Comparison of ENCODE assay signal across 21 cellular contexts in genomic region chrX:120311632-120312000, GRCh38. TPM values are rescaled to one million over a fixed set of nuclear protein-coding genes. Genes with fewer than 3 reads are reported as not detected.
DNase-seq lines count a peak whose midpoint lies in the region; ATAC-seq and TF ChIP-seq lines count a peak whose summit lies in the region.
"Had no signal": no experiment of that assay in that cellular context is flagged by ENCODE, and none has a peak within 500 bp of the region (broad histone marks: within the 10 kb centered on the region; RNA-seq: fewer than 3 reads in every experiment).

No MANE protein-coding gene starts in this region.

- H3K27me3 Mint-ChIP-seq in nephron (ENCODE audit: low read depth), result peaks cover 76% of the 10 kb centered on the region

- no peaks in the 10 kb centered on the region for H4K20me1 ChIP-seq in PC-9 (ENCODE audit: insufficient read depth)
- H4K20me1 ChIP-seq: BLaER1 had no signal

- intact Hi-C loops in PC-9 (cut with micrococcal nuclease; ENCODE audit: unreplicated experiment), result loop anchor here (10.0 kb wide), 1 partner anchor 423 kb away; no protein-coding TSS in a partner anchor
- intact Hi-C loops in psoas muscle (cut with DNase I), result no loop called here

- no peaks in the 10 kb centered on the region for H3K36me3 ChIP-seq in HEK293 (ENCODE audit: control insufficient read depth in 2 of 2, insufficient read depth in 1 of 2, low read length in 2 of 2)
- no peaks in the 10 kb centered on the region for H3K36me3 ChIP-seq in PC-9 (ENCODE audit: low read depth)
- H3K36me3 ChIP-seq in psoas muscle (ENCODE audit: insufficient read depth in 1 of 2, low read depth in 1 of 2), result no peaks in the 10 kb centered on the region
- H3K36me3 ChIP-seq: ascending aorta, BLaER1, left ventricle myocardium inferior, prostate gland, spleen, transverse colon had no signal

- H2AFZ ChIP-seq in PC-9, result no peak overlapping the region

- peaks cover 12% of the 10 kb centered on the region for H3K4me1 Mint-ChIP-seq in nephron

- H3F3A ChIP-seq in PC-9 (ENCODE audit: insufficient read depth, low read depth), result peaks cover 12% of the 10 kb centered on the region; the same call in 1 of the 2 replicates

- no peaks in the 10 kb centered on the region for H3K9me3 Mint-ChIP-seq in nephron

- DNase-seq in DMS153 (lab: John Stamatoyannopoulos, UW) (peak; percentile 12), PC-9 (no peak), psoas muscle (no peak), SHP77 treated with DMSO at 0.1 percent for 48 hours (lab: John Stamatoyannopoulos, UW) (no peak)
- DNase-seq: activated CD4-positive, alpha-beta T cell treated with anti-CD3 and anti-CD28 coated beads, Interleukin-2, amount 50 U/mL, for 1 hour; activated T-cell treated with anti-CD3 and anti-CD28 coated beads for 4 hours; left ventricle myocardium inferior; NCI-H187; RPMI8226; stimulated activated naive B cell treated with anti-CD40 and anti-IgM and Interleukin-4, amounts not matched to agents 10 μg/mL and 1 μg/mL and 100 μg/mL, for 72 hours; SW 1271; transverse colon had no signal

- no peaks in the 10 kb centered on the region for H3K9me2 ChIP-seq in PC-9 (ENCODE audit: insufficient read depth)

- CTCF ChIA-PET in HEK293 (lab: Yijun Ruan, JAX) (interaction anchor here (1.0 to 1.6 kb wide), 3 partner anchors 10 to 124 kb away, joined by 3 to 6 read pairs (median 3); no protein-coding TSS in a partner anchor), PC-9 (lab: Charles Lee) (no interaction called here)

- peak overlapping the region; percentile 76 to 85 (median 78) for H3K4me3 Mint-ChIP-seq in nephron

- TF ChIP-seq CTCF in HEK293 (tag by site-specific recombination; IDR thresholded peaks at IDR 0.05) (no peak), PC-9 (conservative IDR thresholded peaks at IDR 0.05) (no peak), nephron (IDR thresholded peaks at IDR 0.05; ENCODE audit: unreplicated experiment in 3 of 3) (no peak), psoas muscle (IDR thresholded peaks at IDR 0.05) (no peak)

- 39 to 87% (median 54%) methylated on average over 2 to 3 of the region's 3 CpGs for WGBS in psoas muscle, 3 donors

- no peaks in the 10 kb centered on the region for H3K9me3 ChIP-seq in HEK293 (ENCODE audit: control insufficient read depth, insufficient read depth, low read depth, low read length)
- no peaks in the 10 kb centered on the region for H3K9me3 ChIP-seq in PC-9 (ENCODE audit: insufficient read depth, low read depth)
- H3K9me3 ChIP-seq in psoas muscle, result no peaks in the 10 kb centered on the region
- H3K9me3 ChIP-seq: ascending aorta, left ventricle myocardium inferior, prostate gland, spleen, transverse colon had no signal

- no peak overlapping the region for H3K27ac Mint-ChIP-seq in nephron
- H3K27ac Mint-ChIP-seq: stimulated activated naive B cell treated with anti-CD40 and anti-IgM and Interleukin-4, amounts not matched to agents 10 μg/mL and 1 μg/mL and 100 μg/mL, for 72 hours had no signal

- no peaks in the 10 kb centered on the region for H3K36me3 Mint-ChIP-seq in nephron (ENCODE audit: low read depth)

- H3K4me3 ChIP-seq in HEK293 (ENCODE audit: low read depth, low read length), result peak overlapping the region; percentile 49
- H3K4me3 ChIP-seq in PC-9, result no peak overlapping the region
- no peak overlapping the region for H3K4me3 ChIP-seq in psoas muscle

- no peak for ATAC-seq in psoas muscle
- ATAC-seq in GM19397 (IDR thresholded peaks at IDR 0.05; ENCODE audit: unreplicated experiment), result no peak
- ATAC-seq: HCT116; stimulated activated naive B cell treated with anti-CD40 and anti-IgM and Interleukin-4, amounts not matched to agents 10 μg/mL and 1 μg/mL and 100 μg/mL, for 72 hours had no signal

- H3K27me3 ChIP-seq in PC-9 (ENCODE audit: insufficient read depth, low read depth) (no peaks in the 10 kb centered on the region), psoas muscle (ENCODE audit: insufficient read depth in 3 of 3, low read length in 2 of 3) (peaks cover 0 to 21% (median 3%) of the 10 kb centered on the region in 3 donors)

- H3K27ac ChIP-seq in HEK293 (ENCODE audit: extremely low read depth, low read depth, low read length) (peak overlapping the region; percentile 21; the same call in 1 of the 2 replicates), PC-9 (no peak overlapping the region), psoas muscle (no peak overlapping the region)
- H3K27ac ChIP-seq: ascending aorta, BLaER1, left ventricle myocardium inferior, prostate gland, spleen, transverse colon had no signal

- peaks cover 5% of the 10 kb centered on the region for H3K4me1 ChIP-seq in HEK293 (ENCODE audit: control insufficient read depth, insufficient read depth, low read length)
- H3K4me1 ChIP-seq in PC-9 (replicated peaks; ENCODE audit: insufficient read depth), result peaks cover 24% of the 10 kb centered on the region
- H3K4me1 ChIP-seq in psoas muscle, result no peaks in the 10 kb centered on the region
- H3K4me1 ChIP-seq: ascending aorta, prostate gland had no signal

- peak overlapping the region; percentile 95 for H3K4me2 ChIP-seq in PC-9
- H3K4me2 ChIP-seq: BLaER1 had no signal

- POLR2A ChIA-PET in HEK293 (lab: Yijun Ruan, JAX), result interaction anchor here (0.6 to 2.4 kb wide), 7 partner anchors 8 to 249 kb away, joined by 3 to 24 read pairs (median 3); partner anchors contain the start of genes CUL4B and ZBTB33
- POLR2A ChIA-PET in PC-9 (lab: Charles Lee; ENCODE audit: unreplicated experiment), result no interaction called here

- H3K79me2 ChIP-seq in PC-9 (ENCODE audit: low read depth), result no peaks in the 10 kb centered on the region

- BruUV-seq in PC-9 (replicated peaks; lab: Mats Ljungman, UMichigan), result no TSS peak

TF ChIP-seq in HEK293, 187 proteins besides CTCF, POLR2A, EP300 and RAD21 (continues in another document):
- TF ChIP-seq ZNF26 (tag by site-specific recombination; IDR thresholded peaks at IDR 0.05) (no peak), ZNF768 (tag by site-specific recombination; IDR thresholded peaks at IDR 0.05) (no peak), ZNF202 (tag by site-specific recombination; IDR thresholded peaks at IDR 0.05; ENCODE audit: borderline replicate concordance) (no peak), ATF2 (tag by site-specific recombination; IDR thresholded peaks at IDR 0.05; ENCODE audit: low read depth) (peak; percentile 73), ZNF335 (tag by site-specific recombination; conservative IDR thresholded peaks at IDR 0.05) (peak; percentile 34; the same call in 1 of the 2 replicates), ZNF248 (tag by site-specific recombination; IDR thresholded peaks at IDR 0.05) (no peak), ZNF221 (tag by site-specific recombination; IDR thresholded peaks at IDR 0.05; ENCODE audit: borderline replicate concordance) (no peak), ZNF266 (tag by site-specific recombination; IDR thresholded peaks at IDR 0.05; ENCODE audit: low read depth) (no peak)
- TF ChIP-seq, protein P1, sequence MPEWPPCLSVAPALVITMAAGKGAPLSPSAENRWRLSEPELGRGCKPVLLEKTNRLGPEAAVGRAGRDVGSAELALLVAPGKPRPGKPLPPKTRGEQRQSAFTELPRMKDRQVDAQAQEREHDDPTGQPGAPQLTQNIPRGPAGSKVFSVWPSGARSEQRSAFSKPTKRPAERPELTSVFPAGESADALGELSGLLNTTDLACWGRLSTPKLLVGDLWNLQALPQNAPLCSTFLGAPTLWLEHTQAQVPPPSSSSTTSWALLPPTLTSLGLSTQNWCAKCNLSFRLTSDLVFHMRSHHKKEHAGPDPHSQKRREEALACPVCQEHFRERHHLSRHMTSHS (tag by site-specific recombination; IDR thresholded peaks at IDR 0.05), result no peak
- TF ChIP-seq, protein P2, sequence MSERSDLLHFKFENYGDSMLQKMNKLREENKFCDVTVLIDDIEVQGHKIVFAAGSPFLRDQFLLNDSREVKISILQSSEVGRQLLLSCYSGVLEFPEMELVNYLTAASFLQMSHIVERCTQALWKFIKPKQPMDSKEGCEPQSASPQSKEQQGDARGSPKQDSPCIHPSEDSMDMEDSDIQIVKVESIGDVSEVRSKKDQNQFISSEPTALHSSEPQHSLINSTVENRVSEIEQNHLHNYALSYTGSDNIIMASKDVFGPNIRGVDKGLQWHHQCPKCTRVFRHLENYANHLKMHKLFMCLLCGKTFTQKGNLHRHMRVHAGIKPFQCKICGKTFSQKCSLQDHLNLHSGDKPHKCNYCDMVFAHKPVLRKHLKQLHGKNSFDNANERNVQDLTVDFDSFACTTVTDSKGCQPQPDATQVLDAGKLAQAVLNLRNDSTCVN (tag by site-specific recombination; optimal IDR thresholded peaks at IDR 0.05), result no peak

RNA-seq across cellular contexts. Expression of gene TMEM255A, which starts 0.4 kb away (rescaled TPM):
- total RNA-seq in PC-9 (2021) (9.4 and 16.7 TPM in 2 replicates), psoas muscle (1 to 10 TPM in 1 of 4 donors, under 1 TPM in 3; 0.06 to 2.0 (median 0.30) TPM)
- under 1 TPM; 0.13 to 0.38 (median 0.14) TPM for polyA plus RNA-seq in psoas muscle
- total RNA-seq: ascending aorta had no signal

RNA-seq across cellular contexts. Expression of gene ATP1B4, which starts 50.3 kb away (rescaled TPM):
- total RNA-seq in PC-9 (2021) (not detected in 2 replicates), psoas muscle (10 to 100 TPM in 2 of 4 donors, 1 to 10 TPM in 2; 7.1 to 41.5 (median 10.8) TPM)
- 1 to 10 TPM in 2 of 3 donors, under 1 TPM in 1; 0.26 to 7.0 (median 2.1) TPM for polyA plus RNA-seq in psoas muscle
- total RNA-seq: ascending aorta, LHCN-M2, spleen, transverse colon had no signal
- polyA plus RNA-seq: spleen had no signal
